2 cellular contexts compared by ENCODE assay signal in the genomic region with DNA sequence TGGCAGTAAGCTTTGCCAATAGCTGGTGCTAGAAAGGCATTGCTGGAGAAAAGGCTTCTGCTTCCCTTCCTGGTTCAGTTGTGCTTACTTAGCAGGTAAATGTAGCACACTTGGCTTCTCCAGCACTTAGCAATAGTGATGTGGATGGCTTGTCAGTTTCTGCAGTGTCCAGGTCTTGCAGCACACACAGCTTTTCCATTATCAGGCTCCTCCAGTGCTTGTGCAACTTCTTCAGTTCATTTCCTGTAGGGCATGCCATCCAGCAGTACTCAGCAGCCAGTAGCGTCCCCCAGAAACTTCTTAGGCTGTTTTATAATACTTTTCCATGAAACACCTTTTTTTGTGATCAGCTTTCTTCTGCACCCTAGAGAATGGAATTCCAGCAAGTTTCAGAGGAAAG.
TF ChIP-seq lines count a peak whose summit lies in the region.

No MANE protein-coding gene starts in this region.

TF ChIP-seq in SK-N-SH, 30 proteins besides CTCF, POLR2A, EP300 and RAD21 (continued from another document):
- TF ChIP-seq, protein P1, sequence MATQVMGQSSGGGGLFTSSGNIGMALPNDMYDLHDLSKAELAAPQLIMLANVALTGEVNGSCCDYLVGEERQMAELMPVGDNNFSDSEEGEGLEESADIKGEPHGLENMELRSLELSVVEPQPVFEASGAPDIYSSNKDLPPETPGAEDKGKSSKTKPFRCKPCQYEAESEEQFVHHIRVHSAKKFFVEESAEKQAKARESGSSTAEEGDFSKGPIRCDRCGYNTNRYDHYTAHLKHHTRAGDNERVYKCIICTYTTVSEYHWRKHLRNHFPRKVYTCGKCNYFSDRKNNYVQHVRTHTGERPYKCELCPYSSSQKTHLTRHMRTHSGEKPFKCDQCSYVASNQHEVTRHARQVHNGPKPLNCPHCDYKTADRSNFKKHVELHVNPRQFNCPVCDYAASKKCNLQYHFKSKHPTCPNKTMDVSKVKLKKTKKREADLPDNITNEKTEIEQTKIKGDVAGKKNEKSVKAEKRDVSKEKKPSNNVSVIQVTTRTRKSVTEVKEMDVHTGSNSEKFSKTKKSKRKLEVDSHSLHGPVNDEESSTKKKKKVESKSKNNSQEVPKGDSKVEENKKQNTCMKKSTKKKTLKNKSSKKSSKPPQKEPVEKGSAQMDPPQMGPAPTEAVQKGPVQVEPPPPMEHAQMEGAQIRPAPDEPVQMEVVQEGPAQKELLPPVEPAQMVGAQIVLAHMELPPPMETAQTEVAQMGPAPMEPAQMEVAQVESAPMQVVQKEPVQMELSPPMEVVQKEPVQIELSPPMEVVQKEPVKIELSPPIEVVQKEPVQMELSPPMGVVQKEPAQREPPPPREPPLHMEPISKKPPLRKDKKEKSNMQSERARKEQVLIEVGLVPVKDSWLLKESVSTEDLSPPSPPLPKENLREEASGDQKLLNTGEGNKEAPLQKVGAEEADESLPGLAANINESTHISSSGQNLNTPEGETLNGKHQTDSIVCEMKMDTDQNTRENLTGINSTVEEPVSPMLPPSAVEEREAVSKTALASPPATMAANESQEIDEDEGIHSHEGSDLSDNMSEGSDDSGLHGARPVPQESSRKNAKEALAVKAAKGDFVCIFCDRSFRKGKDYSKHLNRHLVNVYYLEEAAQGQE (IDR thresholded peaks at IDR 0.05; ENCODE audit: low read depth, low read length) = no peak
- no peak for TF ChIP-seq GABPA (IDR thresholded peaks at IDR 0.05; ENCODE audit: low read depth)
- TF ChIP-seq JUND (IDR thresholded peaks at IDR 0.05) = no peak
- TF ChIP-seq, protein P2, sequence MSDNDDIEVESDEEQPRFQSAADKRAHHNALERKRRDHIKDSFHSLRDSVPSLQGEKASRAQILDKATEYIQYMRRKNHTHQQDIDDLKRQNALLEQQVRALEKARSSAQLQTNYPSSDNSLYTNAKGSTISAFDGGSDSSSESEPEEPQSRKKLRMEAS (IDR thresholded peaks at IDR 0.05; ENCODE audit: low read depth) = no peak
- TF ChIP-seq, protein P3, sequence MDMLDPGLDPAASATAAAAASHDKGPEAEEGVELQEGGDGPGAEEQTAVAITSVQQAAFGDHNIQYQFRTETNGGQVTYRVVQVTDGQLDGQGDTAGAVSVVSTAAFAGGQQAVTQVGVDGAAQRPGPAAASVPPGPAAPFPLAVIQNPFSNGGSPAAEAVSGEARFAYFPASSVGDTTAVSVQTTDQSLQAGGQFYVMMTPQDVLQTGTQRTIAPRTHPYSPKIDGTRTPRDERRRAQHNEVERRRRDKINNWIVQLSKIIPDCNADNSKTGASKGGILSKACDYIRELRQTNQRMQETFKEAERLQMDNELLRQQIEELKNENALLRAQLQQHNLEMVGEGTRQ (IDR thresholded peaks at IDR 0.05; ENCODE audit: borderline replicate concordance, low read depth, low read length) = no peak
- no peak for TF ChIP-seq NRF1 (IDR thresholded peaks at IDR 0.05; ENCODE audit: low read depth, low read length)
- TF ChIP-seq RXRA (IDR thresholded peaks at IDR 0.05; ENCODE audit: borderline replicate concordance, low read depth) = no peak
- TF ChIP-seq RFX5 (IDR thresholded peaks at IDR 0.05; ENCODE audit: low read length) = no peak

TF ChIP-seq in SK-N-SH treated with all-trans-retinoic acid at 6 μM for 48 hours, 23 proteins besides CTCF, POLR2A, EP300 and RAD21 (continued from another document):
- TF ChIP-seq, protein P4, sequence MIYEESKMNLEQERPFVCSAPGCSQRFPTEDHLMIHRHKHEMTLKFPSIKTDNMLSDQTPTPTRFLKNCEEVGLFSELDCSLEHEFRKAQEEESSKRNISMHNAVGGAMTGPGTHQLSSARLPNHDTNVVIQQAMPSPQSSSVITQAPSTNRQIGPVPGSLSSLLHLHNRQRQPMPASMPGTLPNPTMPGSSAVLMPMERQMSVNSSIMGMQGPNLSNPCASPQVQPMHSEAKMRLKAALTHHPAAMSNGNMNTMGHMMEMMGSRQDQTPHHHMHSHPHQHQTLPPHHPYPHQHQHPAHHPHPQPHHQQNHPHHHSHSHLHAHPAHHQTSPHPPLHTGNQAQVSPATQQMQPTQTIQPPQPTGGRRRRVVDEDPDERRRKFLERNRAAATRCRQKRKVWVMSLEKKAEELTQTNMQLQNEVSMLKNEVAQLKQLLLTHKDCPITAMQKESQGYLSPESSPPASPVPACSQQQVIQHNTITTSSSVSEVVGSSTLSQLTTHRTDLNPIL (CRISPR knock-in tag; IDR thresholded peaks at IDR 0.05; ENCODE audit: low read depth) = no peak
- TF ChIP-seq, protein P5, sequence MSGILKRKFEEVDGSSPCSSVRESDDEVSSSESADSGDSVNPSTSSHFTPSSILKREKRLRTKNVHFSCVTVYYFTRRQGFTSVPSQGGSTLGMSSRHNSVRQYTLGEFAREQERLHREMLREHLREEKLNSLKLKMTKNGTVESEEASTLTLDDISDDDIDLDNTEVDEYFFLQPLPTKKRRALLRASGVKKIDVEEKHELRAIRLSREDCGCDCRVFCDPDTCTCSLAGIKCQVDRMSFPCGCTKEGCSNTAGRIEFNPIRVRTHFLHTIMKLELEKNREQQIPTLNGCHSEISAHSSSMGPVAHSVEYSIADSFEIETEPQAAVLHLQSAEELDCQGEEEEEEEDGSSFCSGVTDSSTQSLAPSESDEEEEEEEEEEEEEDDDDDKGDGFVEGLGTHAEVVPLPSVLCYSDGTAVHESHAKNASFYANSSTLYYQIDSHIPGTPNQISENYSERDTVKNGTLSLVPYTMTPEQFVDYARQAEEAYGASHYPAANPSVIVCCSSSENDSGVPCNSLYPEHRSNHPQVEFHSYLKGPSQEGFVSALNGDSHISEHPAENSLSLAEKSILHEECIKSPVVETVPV (CRISPR knock-in tag; IDR thresholded peaks at IDR 0.05) = no peak
- TF ChIP-seq ESRRG (CRISPR knock-in tag; IDR thresholded peaks at IDR 0.05) (no peak), PPARA (CRISPR knock-in tag; IDR thresholded peaks at IDR 0.05; ENCODE audit: borderline replicate concordance) (no peak), ISL1 (CRISPR knock-in tag; IDR thresholded peaks at IDR 0.05) (no peak)
